20 cellular contexts compared by ENCODE assay signal in genomic region chr6:161459008-161459407, GRCh38.
DNase-seq lines count a peak whose midpoint lies in the region; ATAC-seq and TF ChIP-seq lines count a peak whose summit lies in the region.
"Had no signal": no experiment of that assay in that cellular context is flagged by ENCODE, and none has a peak within 500 bp of the region (broad histone marks: within the 10 kb centered on the region; RNA-seq: fewer than 3 reads in every experiment).

No MANE protein-coding gene starts in this region.

- H3K36me3 Mint-ChIP-seq in immature natural killer cell (no peaks in the 10 kb centered on the region), HFFc6 (ENCODE audit: low read depth) (no peaks in the 10 kb centered on the region)

- H3K27ac Mint-ChIP-seq in immature natural killer cell (peak overlapping the region in 4 of 6 donors; percentile 37 to 75 (median 48)), HFFc6 (no peak overlapping the region)

- intact Hi-C loops in mammary epithelial cell (cut with micrococcal nuclease), result no loop called here
- intact Hi-C loops in breast epithelium (cut with DNase I; ENCODE audit: low total_unique reads), result no loop called here
- intact Hi-C loops in uterus (cut with DNase I; ENCODE audit: low total_unique reads), result no loop called here

- H3K9me3 Mint-ChIP-seq in immature natural killer cell, result no peaks in the 10 kb centered on the region
- peaks cover 38% of the 10 kb centered on the region for H3K9me3 Mint-ChIP-seq in HFFc6

- no peak overlapping the region for H3K4me2 ChIP-seq in mammary epithelial cell (ENCODE audit: insufficient read depth, low read depth, low read length)

- no TSS peak for BruUV-seq in mammary epithelial cell (replicated peaks; lab: Mats Ljungman, UMichigan)

- H4K20me1 ChIP-seq in mammary epithelial cell (ENCODE audit: insufficient read depth, low read length), result no peaks in the 10 kb centered on the region
- H4K20me1 ChIP-seq: BLaER1 treated with 17β-estradiol and CSF1 and Interleukin-3, amounts not matched to agents 10 nM and 100 nM had no signal

- no peak overlapping the region for H3K27ac ChIP-seq in mammary epithelial cell (ENCODE audit: insufficient read depth, low read depth, low read length)
- H3K27ac ChIP-seq in breast epithelium, result peak overlapping the region in 1 of 2 donors; percentile 25
- H3K27ac ChIP-seq in uterus, result peak overlapping the region; percentile 22 to 51
- H3K27ac ChIP-seq: BLaER1 treated with 17β-estradiol and CSF1 and Interleukin-3, amounts not matched to agents 10 nM and 100 nM; suprapubic skin had no signal

- no peaks in the 10 kb centered on the region for H3K79me2 ChIP-seq in mammary epithelial cell (ENCODE audit: insufficient read depth, low read length)

- H3K27me3 ChIP-seq in mammary epithelial cell (ENCODE audit: insufficient read depth, low read length), result no peaks in the 10 kb centered on the region
- no peaks in the 10 kb centered on the region for H3K27me3 ChIP-seq in breast epithelium
- no peaks in the 10 kb centered on the region for H3K27me3 ChIP-seq in uterus
- H3K27me3 ChIP-seq: BLaER1 treated with 17β-estradiol and CSF1 and Interleukin-3, amounts not matched to agents 10 nM and 100 nM; suprapubic skin had no signal

- WGBS in mammary epithelial cell (ENCODE audit: low coverage, missing lambda C conversion rate), result 25% methylated on average over 1 of the region's 1 CpG

- H3K9ac ChIP-seq in mammary epithelial cell (ENCODE audit: insufficient read depth, low read length), result no peak overlapping the region
- H3K9ac ChIP-seq: BLaER1 treated with 17β-estradiol and CSF1 and Interleukin-3, amounts not matched to agents 10 nM and 100 nM had no signal

- H3K4me3 ChIP-seq in mammary epithelial cell (replicated peaks in 1 of 3; ENCODE audit: insufficient read depth in 1 of 3, low read depth in 2 of 3, low read length in 3 of 3) (no peak overlapping the region), breast epithelium (no peak overlapping the region), uterus (no peak overlapping the region)
- H3K4me3 ChIP-seq: BLaER1 treated with 17β-estradiol and CSF1 and Interleukin-3, amounts not matched to agents 10 nM and 100 nM; lung; suprapubic skin had no signal

- TF ChIP-seq CTCF in mammary epithelial cell (conservative IDR thresholded peaks at IDR 0.05 in 1 of 2, IDR thresholded peaks at IDR 0.05 in 1 of 2; ENCODE audit: extremely low read depth in 1 of 2, insufficient read depth in 1 of 2, low read depth in 1 of 2, low read length in 2 of 2) (no peak), breast epithelium (IDR thresholded peaks at IDR 0.05) (no peak), uterus (IDR thresholded peaks at IDR 0.05) (no peak), HFFc6 (IDR thresholded peaks at IDR 0.05) (no peak)

- H3K27me3 Mint-ChIP-seq in immature natural killer cell (ENCODE audit: low read depth in 3 of 3) (peaks cover 0 to 4% (median 3%) of the 10 kb centered on the region in 3 donors), HFFc6 (ENCODE audit: insufficient read depth) (no peaks in the 10 kb centered on the region; the same call in 1 of the 2 replicates)

- in situ Hi-C loops in mammary epithelial cell (cut with MboI; ENCODE audit: low sequenced_read_pairs in 2 of 2), result no loop called here

- H3K36me3 ChIP-seq in mammary epithelial cell (ENCODE audit: insufficient read depth, low read length) (no peaks in the 10 kb centered on the region), breast epithelium (no peaks in the 10 kb centered on the region), uterus (no peaks in the 10 kb centered on the region)
- H3K36me3 ChIP-seq: BLaER1 treated with 17β-estradiol and CSF1 and Interleukin-3, amounts not matched to agents 10 nM and 100 nM; suprapubic skin had no signal

- peak overlapping the region; percentile 63 for H2AFZ ChIP-seq in mammary epithelial cell (ENCODE audit: low read depth, low read length)

- H3K4me1 Mint-ChIP-seq in immature natural killer cell (peaks cover 24 to 30% of the 10 kb centered on the region in 2 donors), HFFc6 (ENCODE audit: low read depth) (no peaks in the 10 kb centered on the region)

- H3K4me1 ChIP-seq in mammary epithelial cell (ENCODE audit: insufficient read depth, low read length) (peaks cover 30% of the 10 kb centered on the region), breast epithelium (no peaks in the 10 kb centered on the region), uterus (no peaks in the 10 kb centered on the region)

- dilution Hi-C loops in mammary epithelial cell (cut with HindIII; ENCODE audit: low sequenced_read_pairs), result no loop called here

- CTCF ChIA-PET in mammary epithelial cell (lab: Charles Lee; ENCODE audit: low non-redundant PET), result no interaction called here

- H3K4me3 Mint-ChIP-seq in immature natural killer cell (peak overlapping the region; percentile 19 to 57 (median 46)), HFFc6 (no peak overlapping the region)

- TF ChIP-seq POLR2A in breast epithelium (IDR thresholded peaks at IDR 0.05), result no peak
- no peak for TF ChIP-seq POLR2A in uterus (IDR thresholded peaks at IDR 0.05)

- H3K9me3 ChIP-seq in mammary epithelial cell (replicated peaks; ENCODE audit: insufficient read depth, low read length), result no peaks in the 10 kb centered on the region
- H3K9me3 ChIP-seq in breast epithelium, result no peaks in the 10 kb centered on the region
- H3K9me3 ChIP-seq in uterus, result no peaks in the 10 kb centered on the region
- H3K9me3 ChIP-seq: suprapubic skin had no signal

- DNase-seq in mammary epithelial cell (peak; percentile 14), breast epithelium (ENCODE audit: low spot score in 2 of 2) (no peak), NCI-H69 (lab: John Stamatoyannopoulos, UW) (peak; percentile 59), immature natural killer cell (peak in 1 of 3 donors; percentile 6), uterus (no peak), HFFc6 (no peak)
- DNase-seq: activated naive CD4-positive, alpha-beta T cell treated with anti-CD3 and anti-CD28 coated beads, Interleukin-2, amount 50 U/mL, for 16 hours; activated T-cell treated with anti-CD3 and anti-CD28 coated beads, Interleukin-2, amount 50 U/mL, for 48 hours; glutamatergic neuron; H7; Karpas-422; MV-4-11; NCI-H1694; nucleus accumbens; SIG-M5; stimulated activated CD4-positive, alpha-beta T cell treated with anti-CD3 and anti-CD28 coated beads, Interleukin-2, amount 100 ng/mL, for 24 hours had no signal

- ATAC-seq in HG03342 (IDR thresholded peaks at IDR 0.05; ENCODE audit: unreplicated experiment), result no peak

Comparison
In these comparisons a context has a peak if more than half of its experiments do, and no peak if none do; other contexts are left out.
1. DNase-seq: peak in mammary epithelial cell (single experiment) and NCI-H69 (single experiment); none in breast epithelium (0 of 2), uterus (0 of 2) and HFFc6 (single experiment).